13 cellular contexts compared by ENCODE assay signal in genomic region chr12:51324953-51325352, GRCh38. TPM values are rescaled to one million over a fixed set of nuclear protein-coding genes. Genes with fewer than 3 reads are reported as not detected.
DNase-seq lines count a peak whose midpoint lies in the region; ATAC-seq and TF ChIP-seq lines count a peak whose summit lies in the region.
"Had no signal": no experiment of that assay in that cellular context is flagged by ENCODE, and none has a peak within 500 bp of the region (broad histone marks: within the 10 kb centered on the region; RNA-seq: fewer than 3 reads in every experiment).

No MANE protein-coding gene starts in this region.

- 32 to 79% methylated on average over 4 of the region's 4 CpGs for WGBS in sigmoid colon, 2 donors

- H3K27me3 Mint-ChIP-seq in activated T-cell treated with anti-CD3 and anti-CD28 coated beads, Interleukin-2, amount 50 U/mL, for 24 hours, result no peaks in the 10 kb centered on the region
- no peaks in the 10 kb centered on the region for H3K27me3 Mint-ChIP-seq in effector memory CD8-positive, alpha-beta T cell

- H3K4me2 ChIP-seq in PC-9, result peak overlapping the region; percentile 25
- H3K4me2 ChIP-seq: SK-N-SH had no signal

- H3K4me3 Mint-ChIP-seq in activated T-cell treated with anti-CD3 and anti-CD28 coated beads, Interleukin-2, amount 50 U/mL, for 24 hours, result peak overlapping the region; percentile 51
- peak overlapping the region; percentile 92 to 94 for H3K4me3 Mint-ChIP-seq in effector memory CD8-positive, alpha-beta T cell
- peak overlapping the region; percentile 87 for H3K4me3 Mint-ChIP-seq in stimulated activated effector memory CD8-positive, alpha-beta T cell treated with anti-CD3 and anti-CD28 coated beads, Interleukin-12 subunit alpha, Interleukin-12 subunit beta, amount 100 ng/mL, for 72 hours

- no peak overlapping the region for H3K4me3 ChIP-seq in PC-9
- H3K4me3 ChIP-seq in sigmoid colon, result no peak overlapping the region

- peak overlapping the region; percentile 44 for H3K27ac ChIP-seq in PC-9
- H3K27ac ChIP-seq in sigmoid colon, result no peak overlapping the region

- no TSS peak for BruUV-seq in PC-9 (replicated peaks; lab: Mats Ljungman, UMichigan)

- H3K4me1 ChIP-seq in PC-9 (replicated peaks; ENCODE audit: insufficient read depth), result peaks cover 73% of the 10 kb centered on the region
- H3K4me1 ChIP-seq in sigmoid colon, result no peaks in the 10 kb centered on the region

- H2AFZ ChIP-seq in PC-9, result no peak overlapping the region

- TF ChIP-seq EP300 in sigmoid colon (IDR thresholded peaks at IDR 0.05), result no peak

- H3K9me2 ChIP-seq in PC-9 (ENCODE audit: insufficient read depth), result no peaks in the 10 kb centered on the region
- H3K9me2 ChIP-seq: SK-N-SH had no signal

- peak overlapping the region; percentile 76 for H3K27ac Mint-ChIP-seq in activated T-cell treated with anti-CD3 and anti-CD28 coated beads, Interleukin-2, amount 50 U/mL, for 24 hours
- peak overlapping the region; percentile 88 to 97 for H3K27ac Mint-ChIP-seq in effector memory CD8-positive, alpha-beta T cell
- peak overlapping the region; percentile 97 for H3K27ac Mint-ChIP-seq in stimulated activated effector memory CD8-positive, alpha-beta T cell treated with anti-CD3 and anti-CD28 coated beads, Interleukin-12 subunit alpha, Interleukin-12 subunit beta, amount 100 ng/mL, for 72 hours

- DNase-seq in activated T-cell treated with anti-CD3 and anti-CD28 coated beads, Interleukin-2, amount 50 U/mL, for 24 hours, result no peak
- no peak for DNase-seq in activated T-cell treated with anti-CD3 and anti-CD28 coated beads, Interleukin-2, amount 50 U/mL, for 48 hours
- DNase-seq in PC-9 (peak in 1 of 2 experiments; percentile 80), hippocampal formation (lab: John Stamatoyannopoulos, UW) (no peak), sigmoid colon (no peak)
- DNase-seq in effector memory CD8-positive, alpha-beta T cell, result no peak
- DNase-seq in stimulated activated effector memory CD8-positive, alpha-beta T cell treated with anti-CD3 and anti-CD28 coated beads, Interleukin-12 subunit alpha, Interleukin-12 subunit beta, amount 100 ng/mL, for 72 hours (ENCODE audit: low spot score in 2 of 2), result no peak
- DNase-seq: NCI-H187 treated with DMSO at 0.1 percent for 48 hours, NCI-H524 treated with DMSO at 0.1 percent for 48 hours, PC-3, SK-N-SH had no signal

- no peaks in the 10 kb centered on the region for H4K20me1 ChIP-seq in PC-9 (ENCODE audit: insufficient read depth)

- H3K9me3 ChIP-seq in PC-9 (ENCODE audit: insufficient read depth, low read depth), result no peaks in the 10 kb centered on the region
- H3K9me3 ChIP-seq in sigmoid colon, result no peaks in the 10 kb centered on the region
- H3K9me3 ChIP-seq: SK-N-SH had no signal

- ATAC-seq in effector memory CD8-positive, alpha-beta T cell (replicated peaks), result no peak
- ATAC-seq in stimulated activated effector memory CD8-positive, alpha-beta T cell treated with anti-CD3 and anti-CD28 coated beads, Interleukin-12 subunit alpha, Interleukin-12 subunit beta, amount 100 ng/mL, for 72 hours, result no peak
- ATAC-seq in GM19023 (IDR thresholded peaks at IDR 0.05; ENCODE audit: unreplicated experiment), result no peak
- ATAC-seq: PC-3 had no signal

- no peak for TF ChIP-seq POLR2A in sigmoid colon (IDR thresholded peaks at IDR 0.05)

- H3K4me1 Mint-ChIP-seq in activated T-cell treated with anti-CD3 and anti-CD28 coated beads, Interleukin-2, amount 50 U/mL, for 24 hours (ENCODE audit: low read depth), result peaks cover 80% of the 10 kb centered on the region
- H3K4me1 Mint-ChIP-seq in effector memory CD8-positive, alpha-beta T cell (ENCODE audit: low read depth in 2 of 2), result peaks cover 66 to 77% of the 10 kb centered on the region in 2 donors
- peaks cover 67% of the 10 kb centered on the region for H3K4me1 Mint-ChIP-seq in stimulated activated effector memory CD8-positive, alpha-beta T cell treated with anti-CD3 and anti-CD28 coated beads, Interleukin-12 subunit alpha, Interleukin-12 subunit beta, amount 100 ng/mL, for 72 hours

- peaks cover 57% of the 10 kb centered on the region for H3F3A ChIP-seq in PC-9 (ENCODE audit: insufficient read depth, low read depth)

- H3K36me3 ChIP-seq in PC-9 (ENCODE audit: low read depth) (no peaks in the 10 kb centered on the region), sigmoid colon (no peaks in the 10 kb centered on the region)

- intact Hi-C loops in PC-9 (cut with micrococcal nuclease; ENCODE audit: unreplicated experiment), result loop anchor here (5.0 kb wide), 1 partner anchor 53 kb away; the partner anchor contains the start of gene SMAGP
- intact Hi-C loops in sigmoid colon (cut with DNase I), result no loop called here

- CTCF ChIA-PET in PC-9 (lab: Charles Lee), result no interaction called here

- TF ChIP-seq CTCF in PC-9 (conservative IDR thresholded peaks at IDR 0.05), result no peak
- no peak for TF ChIP-seq CTCF in sigmoid colon (IDR thresholded peaks at IDR 0.05)

- H3K9me3 Mint-ChIP-seq in activated T-cell treated with anti-CD3 and anti-CD28 coated beads, Interleukin-2, amount 50 U/mL, for 24 hours, result no peaks in the 10 kb centered on the region
- H3K9me3 Mint-ChIP-seq in effector memory CD8-positive, alpha-beta T cell, result no peaks in the 10 kb centered on the region
- no peaks in the 10 kb centered on the region for H3K9me3 Mint-ChIP-seq in stimulated activated effector memory CD8-positive, alpha-beta T cell treated with anti-CD3 and anti-CD28 coated beads, Interleukin-12 subunit alpha, Interleukin-12 subunit beta, amount 100 ng/mL, for 72 hours

- H3K79me2 ChIP-seq in PC-9 (ENCODE audit: low read depth), result no peaks in the 10 kb centered on the region

- peaks cover 30% of the 10 kb centered on the region for H3K36me3 Mint-ChIP-seq in activated T-cell treated with anti-CD3 and anti-CD28 coated beads, Interleukin-2, amount 50 U/mL, for 24 hours (ENCODE audit: low read depth)
- H3K36me3 Mint-ChIP-seq in effector memory CD8-positive, alpha-beta T cell (ENCODE audit: insufficient read depth), result peaks cover 42% of the 10 kb centered on the region
- peaks cover 50% of the 10 kb centered on the region for H3K36me3 Mint-ChIP-seq in stimulated activated effector memory CD8-positive, alpha-beta T cell treated with anti-CD3 and anti-CD28 coated beads, Interleukin-12 subunit alpha, Interleukin-12 subunit beta, amount 100 ng/mL, for 72 hours

- H3K27me3 ChIP-seq in PC-9 (ENCODE audit: insufficient read depth, low read depth), result no peaks in the 10 kb centered on the region
- H3K27me3 ChIP-seq in sigmoid colon, result no peaks in the 10 kb centered on the region

- POLR2A ChIA-PET in PC-9 (lab: Charles Lee; ENCODE audit: unreplicated experiment), result interaction anchor here (0.6 kb wide), 1 partner anchor 338 kb away, joined by 4 read pairs; no protein-coding TSS in a partner anchor

RNA-seq across cellular contexts. Expression of gene BIN2, which starts 1.0 kb away (rescaled TPM):
- total RNA-seq in PC-9 (2021), result not detected in 2 replicates
- 1 to 10 TPM; 2.3 to 4.2 (median 2.9) TPM for total RNA-seq in sigmoid colon
- polyA plus RNA-seq in sigmoid colon, result 10 to 100 TPM in 2 of 3 donors, 1 to 10 TPM in 1; 7.4 to 21.2 (median 10.8) TPM
- total RNA-seq: fibroblast of lung, PC-3 had no signal
- polyA plus RNA-seq: fibroblast of lung, SK-N-SH had no signal

RNA-seq across cellular contexts. Expression of gene CELA1, which starts 21.5 kb away (rescaled TPM):
- total RNA-seq in PC-9 (2021) (0.58 TPM in 1 of 2 replicates, not detected in the other), sigmoid colon (not detected)
- polyA plus RNA-seq in sigmoid colon, result not detected
- total RNA-seq: fibroblast of lung, PC-3 had no signal
- polyA plus RNA-seq: fibroblast of lung had no signal

RNA-seq across cellular contexts. Expression of gene SMAGP, which starts 54.7 kb away (rescaled TPM):
- 36.3 and 42.9 TPM in 2 replicates for total RNA-seq in PC-9 (2021)
- total RNA-seq in sigmoid colon, result 1 to 10 TPM; 1.9 to 5.3 (median 3.4) TPM
- 10 to 100 TPM; 78.8 to 81.7 (median 81.1) TPM for polyA plus RNA-seq in sigmoid colon
